In genomic region chr13:52419080-52419479, GRCh38 we compare ENCODE assay signal across 15 cellular contexts. TPM values are rescaled to one million over a fixed set of nuclear protein-coding genes. Genes with fewer than 3 reads are reported as not detected.
DNase-seq lines count a peak whose midpoint lies in the region; ATAC-seq and TF ChIP-seq lines count a peak whose summit lies in the region.
"Had no signal": no experiment of that assay in that cellular context is flagged by ENCODE, and none has a peak within 500 bp of the region (broad histone marks: within the 10 kb centered on the region; RNA-seq: fewer than 3 reads in every experiment).

No MANE protein-coding gene starts in this region.

- H4K8ac ChIP-seq in IMR-90 (ENCODE audit: low read depth in 2 of 2, low read length in 2 of 2) = no peak overlapping the region

- in situ Hi-C loops in IMR-90 (cut with MboI; ENCODE audit: low sequenced_read_pairs) = no loop called here

- POLR2A ChIA-PET in IMR-90 (lab: Charles Lee; ENCODE audit: unreplicated experiment) = no interaction called here

- ATAC-seq in IMR-90 (ENCODE audit: low read depth) = no peak
- ATAC-seq: A549, GM12878 had no signal

- CTCF ChIA-PET in IMR-90 (lab: Yijun Ruan, JAX) = no interaction called here

- H3K27ac ChIP-seq in IMR-90 (ENCODE audit: insufficient read depth, low read length) = no peak overlapping the region
- H3K27ac ChIP-seq in osteoblast (ENCODE audit: low read depth, low read length) = peak overlapping the region; percentile 15
- H3K27ac ChIP-seq: A549, C4-2B had no signal

- intact Hi-C loops in IMR-90 (cut with micrococcal nuclease) = loop anchor here (5.0 kb wide), 1 partner anchor 72 kb away; no protein-coding TSS in a partner anchor

- H3K4me1 ChIP-seq in IMR-90 (ENCODE audit: control insufficient read depth, insufficient read depth, low read length) (peaks cover 8% of the 10 kb centered on the region), osteoblast (ENCODE audit: insufficient read depth, low read length) (peaks cover 18% of the 10 kb centered on the region)

- H3K9me3 ChIP-seq in IMR-90 (ENCODE audit: control insufficient read depth, insufficient read depth, low read length) (no peaks in the 10 kb centered on the region), osteoblast (ENCODE audit: low read depth, low read length) (no peaks in the 10 kb centered on the region)
- H3K9me3 ChIP-seq: A549, BE2C had no signal

- no peak overlapping the region for H2BK15ac ChIP-seq in IMR-90 (ENCODE audit: low read depth, low read length)

- H3K14ac ChIP-seq in IMR-90 (replicated peaks; ENCODE audit: low read depth, low read length) = no peak overlapping the region

- peaks cover 4 to 5% of the 10 kb centered on the region in 2 experiments; a peak in 3 of 4 replicates for H3K79me1 ChIP-seq in IMR-90 (ENCODE audit: low read depth in 1 of 2, low read length in 2 of 2)

- H4K5ac ChIP-seq in IMR-90 (ENCODE audit: low read depth, low read length) = no peak overlapping the region

- H2BK20ac ChIP-seq in IMR-90 (ENCODE audit: low read depth, low read length) = no peak overlapping the region

- no peak for TF ChIP-seq CTCF in HFFc6 (IDR thresholded peaks at IDR 0.05)
- TF ChIP-seq CTCF in IMR-90 (conservative IDR thresholded peaks at IDR 0.05; ENCODE audit: low read depth, low read length) = no peak
- no peak for TF ChIP-seq CTCF in chondrocyte (IDR thresholded peaks at IDR 0.05)
- no peak for TF ChIP-seq CTCF in osteoblast (IDR thresholded peaks at IDR 0.05; ENCODE audit: extremely low read depth, low read depth, low read length)

- peaks cover 20% of the 10 kb centered on the region for H3K4me1 Mint-ChIP-seq in HFFc6 (ENCODE audit: low read depth)
- peaks cover 20% of the 10 kb centered on the region for H3K4me1 Mint-ChIP-seq in chondrocyte (ENCODE audit: low read depth)
- H3K4me1 Mint-ChIP-seq: H9 had no signal

- peaks cover 38% of the 10 kb centered on the region for H3K36me3 Mint-ChIP-seq in HFFc6 (ENCODE audit: low read depth)
- peaks cover 27% of the 10 kb centered on the region for H3K36me3 Mint-ChIP-seq in chondrocyte (ENCODE audit: low read depth)

- H3K27me3 Mint-ChIP-seq in HFFc6 (ENCODE audit: insufficient read depth) = peaks cover 2% of the 10 kb centered on the region; the same call in 1 of the 2 replicates
- no peaks in the 10 kb centered on the region for H3K27me3 Mint-ChIP-seq in chondrocyte (ENCODE audit: low read depth)
- H3K27me3 Mint-ChIP-seq: CD4-positive, alpha-beta memory T cell had no signal

- peak overlapping the region; percentile 63 for H2AK9ac ChIP-seq in IMR-90 (replicated peaks; ENCODE audit: low read depth, low read length, poor library complexity)

- H4K20me1 ChIP-seq in IMR-90 (ENCODE audit: insufficient read depth, low read length) = no peaks in the 10 kb centered on the region
- no peaks in the 10 kb centered on the region for H4K20me1 ChIP-seq in osteoblast (ENCODE audit: insufficient read depth, low read length)

- no TSS peak for BruUV-seq in IMR-90 (replicated peaks; lab: Mats Ljungman, UMichigan)

- no peaks in the 10 kb centered on the region for H3K27me3 ChIP-seq in IMR-90 (ENCODE audit: control insufficient read depth, insufficient read depth, low read length)
- H3K27me3 ChIP-seq in osteoblast (ENCODE audit: insufficient read depth, low read length) = no peaks in the 10 kb centered on the region
- H3K27me3 ChIP-seq: BE2C had no signal

- TF ChIP-seq POLR2A in IMR-90 (IDR thresholded peaks at IDR 0.05; ENCODE audit: low read depth, low read length) = no peak

- H3K18ac ChIP-seq in IMR-90 (ENCODE audit: low read depth, low read length) = no peak overlapping the region

- H3K9me3 Mint-ChIP-seq in HFFc6 = no peaks in the 10 kb centered on the region
- H3K9me3 Mint-ChIP-seq in chondrocyte (ENCODE audit: low read depth) = no peaks in the 10 kb centered on the region
- H3K9me3 Mint-ChIP-seq: CD4-positive, alpha-beta memory T cell; H9 had no signal

- dilution Hi-C loops in IMR-90 (cut with HindIII; ENCODE audit: low sequenced_read_pairs, unreplicated experiment) = no loop called here

- H3K4me3 Mint-ChIP-seq in HFFc6 = no peak overlapping the region
- H3K4me3 Mint-ChIP-seq in chondrocyte (ENCODE audit: unreplicated experiment) = no peak overlapping the region
- H3K4me3 Mint-ChIP-seq: CD4-positive, alpha-beta memory T cell; H9 had no signal

- no peak for TF ChIP-seq RAD21 in IMR-90 (IDR thresholded peaks at IDR 0.05; ENCODE audit: low read length)

- peaks cover 6% of the 10 kb centered on the region for H3K9me1 ChIP-seq in IMR-90 (ENCODE audit: insufficient read depth, low read length)

- H2BK5ac ChIP-seq in IMR-90 (ENCODE audit: low read depth, low read length, poor library complexity, severe bottlenecking) = no peak overlapping the region

- H3K4me2 ChIP-seq in IMR-90 (ENCODE audit: low read depth, low read length) (no peak overlapping the region), osteoblast (ENCODE audit: insufficient read depth, low read length) (no peak overlapping the region)
- H3K4me2 ChIP-seq: A549 had no signal

- no peak overlapping the region for H4K91ac ChIP-seq in IMR-90 (ENCODE audit: insufficient read depth, low read depth, low read length)

- H2AFZ ChIP-seq in IMR-90 (replicated peaks; ENCODE audit: low read length, poor library complexity) (no peak overlapping the region), osteoblast (ENCODE audit: low read length) (no peak overlapping the region)

- no peak overlapping the region for H3K4ac ChIP-seq in IMR-90 (ENCODE audit: low read depth, low read length)

- WGBS in IMR-90 (ENCODE audit: extremely low coverage in 2 of 2, insufficient read length in 1 of 2), 2 experiments = no CpG with 5 or more reads among the region's 1 CpG

- H3K4me3 ChIP-seq in IMR-90 (ENCODE audit: insufficient read depth, low read depth, low read length) = no peak overlapping the region
- H3K4me3 ChIP-seq in osteoblast (ENCODE audit: insufficient read depth, low read length) = no peak overlapping the region
- H3K4me3 ChIP-seq: A549, GM12878 had no signal

- H3K36me3 ChIP-seq in IMR-90 (ENCODE audit: control insufficient read depth, insufficient read depth, low read length) = peaks cover 21% of the 10 kb centered on the region
- peaks cover 47% of the 10 kb centered on the region for H3K36me3 ChIP-seq in osteoblast (ENCODE audit: insufficient read depth, low read length)

- no peak overlapping the region for H3K23ac ChIP-seq in IMR-90 (ENCODE audit: low read depth, low read length)

- H3K56ac ChIP-seq in IMR-90 (ENCODE audit: extremely low read depth, insufficient read depth, low read length) = no peak overlapping the region

- H2AK5ac ChIP-seq in IMR-90 (ENCODE audit: low read depth, low read length) = no peak overlapping the region

- H3K27ac Mint-ChIP-seq in HFFc6 = peak overlapping the region; percentile 27
- H3K27ac Mint-ChIP-seq in chondrocyte (ENCODE audit: unreplicated experiment) = peak overlapping the region; percentile 61
- H3K27ac Mint-ChIP-seq: H9 had no signal

- no peak for DNase-seq in HFFc6
- no peak for DNase-seq in IMR-90
- no peak for DNase-seq in chondrocyte (ENCODE audit: low spot score)
- DNase-seq in osteoblast (ENCODE audit: insufficient read length, low spot score, missing footprints) = no peak
- no peak for DNase-seq in activated CD4-positive, alpha-beta T cell treated with anti-CD3 and anti-CD28 coated beads for 1 hour
- DNase-seq in NCI-H345 (lab: John Stamatoyannopoulos, UW) = no peak
- DNase-seq in NCI-H446 (lab: John Stamatoyannopoulos, UW) = no peak
- DNase-seq: BE2C; CD4-positive, alpha-beta memory T cell; DMS79; GOT3; H9 had no signal

- no peak overlapping the region for H2BK120ac ChIP-seq in IMR-90 (ENCODE audit: low read depth, low read length)

- H3K79me2 ChIP-seq in osteoblast (ENCODE audit: insufficient read depth, low read length) = peaks cover 4% of the 10 kb centered on the region

- no peak overlapping the region for H3K9ac ChIP-seq in IMR-90 (ENCODE audit: low read depth, low read length)

TF ChIP-seq in IMR-90, 13 proteins besides CTCF, POLR2A, EP300 and RAD21 (continues in another document):
- TF ChIP-seq BHLHE40 (IDR thresholded peaks at IDR 0.05; ENCODE audit: low read depth, low read length) (no peak), MXI1 (IDR thresholded peaks at IDR 0.05; ENCODE audit: borderline replicate concordance, low read depth, low read length) (no peak), CEBPB (IDR thresholded peaks at IDR 0.05; ENCODE audit: low read depth, low read length) (no peak), USF2 (IDR thresholded peaks at IDR 0.05; ENCODE audit: low read depth, low read length) (no peak), NFE2L2 (IDR thresholded peaks at IDR 0.05; ENCODE audit: low read depth, low read length) (no peak)

RNA-seq across cellular contexts. Expression of gene THSD1, which starts 13.1 kb away (rescaled TPM):
- 1 to 10 TPM; 2.6 to 6.1 (median 3.2) TPM for total RNA-seq in HFFc6 (2021; fragmentation: NEBNext Ultra II Directional; extraction: Animal tissue kit (Norgen Biotek cat#: 25700))
- 14.7 and 19.0 TPM in 2 replicates for total RNA-seq in IMR-90 (2012; rRNA removed)
- polyA plus RNA-seq in IMR-90 (2012; rRNA removed) = 10.9 and 12.1 TPM in 2 replicates
- 7.1 and 8.5 TPM in 2 replicates for polyA plus RNA-seq in IMR-90 (2012; cell fraction: cytosol; rRNA removed)
- 10.3 and 11.6 TPM in 2 replicates for polyA plus RNA-seq in IMR-90 (2012; cell fraction: nucleus; rRNA removed; ENCODE audit: low replicate concordance)
- total RNA-seq in chondrocyte = 6.5 to 12.5 TPM (median 6.7 TPM) in 3 replicates
- total RNA-seq in osteoblast = 14.1 and 18.3 TPM in 2 replicates
- polyA plus RNA-seq: CD4-positive, alpha-beta memory T cell had no signal

RNA-seq across cellular contexts. Expression of gene VPS36, which starts 31.4 kb away (rescaled TPM):
- total RNA-seq in HFFc6 (2021; fragmentation: NEBNext Ultra II Directional; extraction: Animal tissue kit (Norgen Biotek cat#: 25700)) = 10 to 100 TPM; 16.7 to 24.3 (median 19.9) TPM
- total RNA-seq in IMR-90 (2012; rRNA removed) (16.7 and 23.1 TPM in 2 replicates), chondrocyte (30.4 to 46.8 TPM (median 33.2 TPM) in 3 replicates), osteoblast (35.8 and 40.7 TPM in 2 replicates)
- polyA plus RNA-seq in IMR-90 (2012; rRNA removed) = 9.6 and 14.8 TPM in 2 replicates
- 3.0 and 3.3 TPM in 2 replicates for polyA plus RNA-seq in IMR-90 (2012; cell fraction: cytosol; rRNA removed)
- 11.8 and 53.3 TPM in 2 replicates for polyA plus RNA-seq in IMR-90 (2012; cell fraction: nucleus; rRNA removed; ENCODE audit: low replicate concordance)

RNA-seq across cellular contexts. Expression of gene CKAP2, which starts 36.2 kb away (rescaled TPM):
- total RNA-seq in HFFc6 (2021; fragmentation: NEBNext Ultra II Directional; extraction: Animal tissue kit (Norgen Biotek cat#: 25700)) = 10 to 100 TPM; 39.5 to 87.9 (median 80.8) TPM
- total RNA-seq in IMR-90 (2012; rRNA removed) (44.6 and 62.5 TPM in 2 replicates), chondrocyte (24.5 to 33.3 TPM (median 27.9 TPM) in 3 replicates), osteoblast (15.9 and 17.1 TPM in 2 replicates)
- polyA plus RNA-seq in IMR-90 (2012; rRNA removed) = 17.9 and 23.0 TPM in 2 replicates
- 2.1 and 2.6 TPM in 2 replicates for polyA plus RNA-seq in IMR-90 (2012; cell fraction: cytosol; rRNA removed)
- 1.0 and 8.5 TPM in 2 replicates for polyA plus RNA-seq in IMR-90 (2012; cell fraction: nucleus; rRNA removed; ENCODE audit: low replicate concordance)
